11 cellular contexts compared by ENCODE assay signal in the genomic region with DNA sequence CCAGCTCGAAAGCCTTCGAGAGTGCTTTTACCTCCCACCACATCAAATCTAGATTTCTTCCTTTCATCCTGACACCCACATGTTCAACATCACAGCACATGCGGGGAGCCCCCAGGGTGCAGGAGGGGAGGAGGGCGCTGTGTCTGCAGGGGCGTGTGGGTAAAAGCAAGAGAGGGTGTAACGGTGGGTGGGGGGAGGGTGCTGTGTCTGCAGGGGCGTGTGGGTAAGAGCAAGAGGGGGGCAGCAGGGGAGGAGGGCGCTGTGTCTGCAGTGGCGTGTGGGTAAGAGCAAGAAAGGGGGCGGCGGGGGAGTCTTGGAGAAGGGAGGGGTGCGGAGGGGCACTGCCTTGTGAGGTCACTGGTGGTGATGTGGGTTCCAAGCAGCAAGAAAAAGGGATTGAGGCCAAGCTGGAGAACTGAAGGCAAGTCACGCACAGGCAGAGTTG. TPM values are rescaled to one million over a fixed set of nuclear protein-coding genes. Genes with fewer than 3 reads are reported as not detected.
DNase-seq lines count a peak whose midpoint lies in the region; ATAC-seq and TF ChIP-seq lines count a peak whose summit lies in the region.
"Had no signal": no experiment of that assay in that cellular context is flagged by ENCODE, and none has a peak within 500 bp of the region (broad histone marks: within the 10 kb centered on the region; RNA-seq: fewer than 3 reads in every experiment).

No MANE protein-coding gene starts in this region.

- no peak overlapping the region for H3K9ac ChIP-seq in SK-N-SH

- TF ChIP-seq POLR2A in thyroid gland (IDR thresholded peaks at IDR 0.05): no peak
- TF ChIP-seq POLR2A in tibial nerve (IDR thresholded peaks at IDR 0.05): no peak

- peaks cover 0 to 5% of the 10 kb centered on the region in 2 donors for H3K9me3 Mint-ChIP-seq in activated naive CD4-positive, alpha-beta T cell treated with anti-CD3 and anti-CD28 coated beads, Interleukin-2, amount 50 U/mL, for 72 hours
- peaks cover 0 to 7% (median 0%) of the 10 kb centered on the region in 11 donors for H3K9me3 Mint-ChIP-seq in naive thymus-derived CD4-positive, alpha-beta T cell

- H3K36me3 Mint-ChIP-seq in activated naive CD4-positive, alpha-beta T cell treated with anti-CD3 and anti-CD28 coated beads, Interleukin-2, amount 50 U/mL, for 72 hours: peaks cover 0 to 12% of the 10 kb centered on the region in 2 donors
- H3K36me3 Mint-ChIP-seq in naive thymus-derived CD4-positive, alpha-beta T cell: peaks cover 0 to 27% (median 0%) of the 10 kb centered on the region in 5 donors

- TF ChIP-seq CTCF in SK-N-SH (IDR thresholded peaks at IDR 0.05) (no peak), thyroid gland (IDR thresholded peaks at IDR 0.05) (no peak), upper lobe of right lung (IDR thresholded peaks at IDR 0.05) (no peak), tibial nerve (IDR thresholded peaks at IDR 0.05) (no peak)

- peak overlapping the region; percentile 55 to 78 (median 74) for H3K4me3 Mint-ChIP-seq in naive thymus-derived CD4-positive, alpha-beta T cell

- H3K4me2 ChIP-seq in SK-N-SH: no peak overlapping the region

- no peaks in the 10 kb centered on the region for H4K20me1 ChIP-seq in SK-N-SH (ENCODE audit: insufficient read depth)

- no peaks in the 10 kb centered on the region for H3K27me3 Mint-ChIP-seq in naive thymus-derived CD4-positive, alpha-beta T cell

- H3K4me3 ChIP-seq in SK-N-SH (ENCODE audit: low read depth in 2 of 2, low read length in 1 of 2) (no peak overlapping the region), thyroid gland (replicated peaks in 1 of 3) (no peak overlapping the region), upper lobe of right lung (no peak overlapping the region), tibial nerve (no peak overlapping the region)
- H3K4me3 ChIP-seq in naive thymus-derived CD4-positive, alpha-beta T cell (ENCODE audit: low read length): no peak overlapping the region

- H3K36me3 ChIP-seq in SK-N-SH (replicated peaks in 1 of 2; ENCODE audit: control insufficient read depth in 1 of 2, insufficient read depth in 2 of 2, low read length in 1 of 2): no peaks in the 10 kb centered on the region
- no peaks in the 10 kb centered on the region for H3K36me3 ChIP-seq in naive thymus-derived CD4-positive, alpha-beta T cell (ENCODE audit: control insufficient read depth in 2 of 3, insufficient read depth in 3 of 3, low read length in 3 of 3)
- H3K36me3 ChIP-seq in thyroid gland: no peaks in the 10 kb centered on the region
- no peaks in the 10 kb centered on the region for H3K36me3 ChIP-seq in upper lobe of right lung
- H3K36me3 ChIP-seq in tibial nerve: peaks cover 0 to 6% (median 0%) of the 10 kb centered on the region in 3 donors

- POLR2A ChIA-PET in SK-N-SH (lab: Yijun Ruan, JAX): no interaction called here
- POLR2A ChIA-PET in naive thymus-derived CD4-positive, alpha-beta T cell (lab: Charles Lee): no interaction called here

- intact Hi-C loops in naive thymus-derived CD4-positive, alpha-beta T cell (cut with micrococcal nuclease): no loop called here
- intact Hi-C loops in thyroid gland (cut with DNase I): no loop called here
- intact Hi-C loops in upper lobe of right lung (cut with DNase I): no loop called here

- H3K27ac ChIP-seq in SK-N-SH (ENCODE audit: low read depth in 2 of 2, low read length in 1 of 2) (no peak overlapping the region), thyroid gland (peak overlapping the region; percentile 70 to 77 (median 77)), upper lobe of right lung (no peak overlapping the region), tibial nerve (peak overlapping the region in 2 of 4 donors; percentile 52 to 58)
- H3K27ac ChIP-seq in naive thymus-derived CD4-positive, alpha-beta T cell (ENCODE audit: low read depth, low read length): no peak overlapping the region
- H3K27ac ChIP-seq: 22Rv1 had no signal

- CTCF ChIA-PET in SK-N-SH (lab: Yijun Ruan, JAX): interaction anchor here (0.9 kb wide), 1 partner anchor 173 kb away, joined by 3 read pairs; no protein-coding TSS in a partner anchor
- CTCF ChIA-PET in naive thymus-derived CD4-positive, alpha-beta T cell (lab: Charles Lee): no interaction called here

- H3K27me3 ChIP-seq in SK-N-SH (ENCODE audit: insufficient read depth) (no peaks in the 10 kb centered on the region), thyroid gland (no peaks in the 10 kb centered on the region), upper lobe of right lung (no peaks in the 10 kb centered on the region), tibial nerve (no peaks in the 10 kb centered on the region)
- H3K27me3 ChIP-seq in naive thymus-derived CD4-positive, alpha-beta T cell (ENCODE audit: control insufficient read depth in 2 of 2, insufficient read depth in 2 of 2, low read length in 2 of 2): no peaks in the 10 kb centered on the region

- peaks cover 15 to 56% (median 40%) of the 10 kb centered on the region in 7 donors for H3K4me1 Mint-ChIP-seq in naive thymus-derived CD4-positive, alpha-beta T cell

- no peak overlapping the region for H2AFZ ChIP-seq in SK-N-SH (ENCODE audit: low read depth)

- DNase-seq in SK-N-SH: peak; percentile 42
- peak in 1 of 2 donors; percentile 49 for DNase-seq in activated naive CD4-positive, alpha-beta T cell treated with anti-CD3 and anti-CD28 coated beads, Interleukin-2, amount 50 U/mL, for 72 hours (ENCODE audit: low spot score in 2 of 2)
- peak in 8 of 9 donors; percentile 40 to 75 (median 65) for DNase-seq in naive thymus-derived CD4-positive, alpha-beta T cell
- DNase-seq in thyroid gland: no peak
- DNase-seq in NCI-H1092 treated with DMSO at 0.1 percent for 48 hours (lab: John Stamatoyannopoulos, UW): no peak
- DNase-seq in upper lobe of right lung: no peak
- DNase-seq in tibial nerve (ENCODE audit: low spot score in 2 of 2): no peak
- DNase-seq: NCI-H2029 treated with DMSO at 0.1 percent for 48 hours, right cardiac atrium had no signal

- H3K27ac Mint-ChIP-seq in activated naive CD4-positive, alpha-beta T cell treated with anti-CD3 and anti-CD28 coated beads, Interleukin-2, amount 50 U/mL, for 72 hours: no peak overlapping the region
- H3K27ac Mint-ChIP-seq in naive thymus-derived CD4-positive, alpha-beta T cell: peak overlapping the region in 5 of 9 donors; percentile 3 to 86 (median 15)

- H3K4me1 ChIP-seq in SK-N-SH (ENCODE audit: control insufficient read depth in 1 of 2, insufficient read depth in 2 of 2, low read depth in 1 of 2, low read length in 1 of 2) (peaks cover 0 to 5% of the 10 kb centered on the region in 2 experiments; a peak in 1 of 4 replicates), thyroid gland (peaks cover 41 to 42% of the 10 kb centered on the region in 2 donors), upper lobe of right lung (peaks cover 5% of the 10 kb centered on the region), tibial nerve (peaks cover 0 to 20% (median 14%) of the 10 kb centered on the region in 4 donors)
- peaks cover 0 to 28% of the 10 kb centered on the region in 2 donors for H3K4me1 ChIP-seq in naive thymus-derived CD4-positive, alpha-beta T cell (ENCODE audit: control insufficient read depth in 2 of 2, insufficient read depth in 2 of 2, low read length in 2 of 2)

- no peaks in the 10 kb centered on the region for H3K9me3 ChIP-seq in SK-N-SH
- no peaks in the 10 kb centered on the region for H3K9me3 ChIP-seq in naive thymus-derived CD4-positive, alpha-beta T cell (ENCODE audit: control insufficient read depth in 2 of 3, low read length in 3 of 3)
- H3K9me3 ChIP-seq in thyroid gland: no peaks in the 10 kb centered on the region
- no peaks in the 10 kb centered on the region for H3K9me3 ChIP-seq in upper lobe of right lung
- no peaks in the 10 kb centered on the region for H3K9me3 ChIP-seq in tibial nerve

- no peak for TF ChIP-seq RAD21 in SK-N-SH (IDR thresholded peaks at IDR 0.05; ENCODE audit: low read length)

- ATAC-seq in SK-N-SH treated with all-trans-retinoic acid at 6 μM for 48 hours (no peak), upper lobe of right lung (no peak)
- peak; percentile 81 to 83 for ATAC-seq in activated naive CD4-positive, alpha-beta T cell treated with anti-CD3 and anti-CD28 coated beads, Interleukin-2, amount 50 U/mL, for 72 hours
- peak; percentile 91 for ATAC-seq in naive thymus-derived CD4-positive, alpha-beta T cell

- no peaks in the 10 kb centered on the region for H3F3A ChIP-seq in SK-N-SH (replicated peaks; ENCODE audit: insufficient read depth)

- H3K9me2 ChIP-seq in SK-N-SH: no peaks in the 10 kb centered on the region

- no peaks in the 10 kb centered on the region for H3K79me2 ChIP-seq in SK-N-SH (ENCODE audit: insufficient read depth)

- TF ChIP-seq EP300 in SK-N-SH (IDR thresholded peaks at IDR 0.05; ENCODE audit: borderline replicate concordance in 1 of 2, low read depth in 1 of 2, low read length in 1 of 2) (no peak), tibial nerve (IDR thresholded peaks at IDR 0.05) (no peak)

- WGBS in SK-N-SH (ENCODE audit: low lambda C conversion rate): 78% methylated on average over 13 of the region's 13 CpGs
- WGBS in thyroid gland, 2 donors: 45 to 50% methylated on average over 13 of the region's 13 CpGs
- 30 to 32% methylated on average over 13 of the region's 13 CpGs for WGBS in tibial nerve, 2 donors

TF ChIP-seq in SK-N-SH, 30 proteins besides CTCF, POLR2A, EP300 and RAD21 (continues in another document):
- TF ChIP-seq MXI1 (IDR thresholded peaks at IDR 0.05; ENCODE audit: low read depth, low read length): no peak

TF ChIP-seq in SK-N-SH treated with all-trans-retinoic acid at 6 μM for 48 hours, 23 proteins besides CTCF, POLR2A, EP300 and RAD21 (continues in another document):
- no peak for TF ChIP-seq ZNF565 (CRISPR knock-in tag; conservative IDR thresholded peaks at IDR 0.05; ENCODE audit: low read depth)
- TF ChIP-seq ZFP3 (CRISPR knock-in tag; IDR thresholded peaks at IDR 0.05): no peak
- no peak for TF ChIP-seq ZC3H10 (CRISPR knock-in tag; IDR thresholded peaks at IDR 0.05)
- no peak for TF ChIP-seq RARB (CRISPR knock-in tag; IDR thresholded peaks at IDR 0.05)
- no peak for TF ChIP-seq ZNF70 (CRISPR knock-in tag; IDR thresholded peaks at IDR 0.05)
- TF ChIP-seq PPARA (CRISPR knock-in tag; IDR thresholded peaks at IDR 0.05; ENCODE audit: borderline replicate concordance): no peak

RNA-seq across cellular contexts. Expression of a gene that starts 34.6 kb away (rescaled TPM):
- polyA plus RNA-seq in SK-N-SH (2012; rRNA removed): 2.7 and 5.2 TPM in 2 replicates
- polyA plus RNA-seq in SK-N-SH (2012; cell fraction: cytosol; rRNA removed): 2.6 and 3.4 TPM in 2 replicates
- polyA plus RNA-seq in SK-N-SH (2012; cell fraction: nucleus; rRNA removed): 4.6 and 5.0 TPM in 2 replicates
- 1 to 10 TPM; 4.8 to 8.9 TPM for total RNA-seq in activated naive CD4-positive, alpha-beta T cell treated with anti-CD3 and anti-CD28 coated beads, Interleukin-2, amount 50 U/mL, for 72 hours
- total RNA-seq in naive thymus-derived CD4-positive, alpha-beta T cell: 10 to 100 TPM in 2 of 5 experiments, 1 to 10 TPM in 3; 3.9 to 14.3 (median 5.6) TPM
- polyA plus RNA-seq in naive thymus-derived CD4-positive, alpha-beta T cell: under 1 TPM; 0.46 to 0.47 TPM
- total RNA-seq in thyroid gland: 100 to 1,000 TPM in 2 of 4 donors, 10 to 100 TPM in 2; 61.4 to 123 (median 94.1) TPM
- total RNA-seq in upper lobe of right lung: 49.6 TPM
- 10 to 100 TPM; 19.0 to 32.7 (median 29.6) TPM for total RNA-seq in tibial nerve

Comparison
In these comparisons a context has a peak if more than half of its experiments do, and no peak if none do; other contexts are left out.
1. DNase-seq: peak in SK-N-SH (single experiment) and naive thymus-derived CD4-positive, alpha-beta T cell (8 of 9); none in thyroid gland (0 of 2), NCI-H1092 treated with DMSO at 0.1 percent for 48 hours (single experiment), upper lobe of right lung (single experiment) and tibial nerve (0 of 2).
2. H3K27ac ChIP-seq: peak in thyroid gland (3 of 3); none in SK-N-SH (0 of 2), naive thymus-derived CD4-positive, alpha-beta T cell (single experiment) and upper lobe of right lung (single experiment).
3. ATAC-seq: peak in activated naive CD4-positive, alpha-beta T cell treated with anti-CD3 and anti-CD28 coated beads, Interleukin-2, amount 50 U/mL, for 72 hours (2 of 2) and naive thymus-derived CD4-positive, alpha-beta T cell (single experiment); none in SK-N-SH treated with all-trans-retinoic acid at 6 μM for 48 hours (single experiment) and upper lobe of right lung (single experiment).
4. H3K27ac Mint-ChIP-seq: peak in naive thymus-derived CD4-positive, alpha-beta T cell (5 of 9); none in activated naive CD4-positive, alpha-beta T cell treated with anti-CD3 and anti-CD28 coated beads, Interleukin-2, amount 50 U/mL, for 72 hours (0 of 2).